In genomic region chr15:62094398-62094797, GRCh38 we compare ENCODE assay signal across 20 cellular contexts. TPM values are rescaled to one million over a fixed set of nuclear protein-coding genes. Genes with fewer than 3 reads are reported as not detected.
A peak's percentile ranks its signal among the peaks of the same experiment; 100 is the strongest.
DNase-seq lines count a peak whose midpoint lies in the region; ATAC-seq and TF ChIP-seq lines count a peak whose summit lies in the region.
"Had no signal": no experiment of that assay in that cellular context is flagged by ENCODE, and none has a peak within 500 bp of the region (broad histone marks: within the 10 kb centered on the region; RNA-seq: fewer than 3 reads in every experiment).

No MANE protein-coding gene starts in this region.

- no peaks in the 10 kb centered on the region for H3K9me3 Mint-ChIP-seq in stimulated activated naive CD8-positive, alpha-beta T cell treated with anti-CD3 and anti-CD28 coated beads, Interleukin-15, amount 100 ng/mL, for 72 hours
- no peaks in the 10 kb centered on the region for H3K9me3 Mint-ChIP-seq in activated CD8-positive, alpha-beta memory T cell treated with anti-CD3 and anti-CD28 coated beads, Interleukin-2, amount 10 ng/mL, durations not matched to agents 7 days and 5 days (ENCODE audit: low read depth)
- H3K9me3 Mint-ChIP-seq: HFFc6 had no signal

- ATAC-seq in stimulated activated naive CD8-positive, alpha-beta T cell treated with anti-CD3 and anti-CD28 coated beads, Interleukin-15, Interleukin-2, amounts not matched to agents 100 U/mL and 50 U/mL, for 24 hours: peak; percentile 36
- ATAC-seq in stimulated activated naive CD8-positive, alpha-beta T cell treated with anti-CD3 and anti-CD28 coated beads, Interleukin-15, amount 100 ng/mL, for 72 hours: no peak
- no peak for ATAC-seq in activated CD8-positive, alpha-beta memory T cell treated with anti-CD3 and anti-CD28 coated beads, Interleukin-2, amount 10 ng/mL, durations not matched to agents 7 days and 5 days
- ATAC-seq: HepG2, Right ventricle myocardium inferior had no signal

- no peak for DNase-seq in stimulated activated naive CD8-positive, alpha-beta T cell treated with anti-CD3 and anti-CD28 coated beads, Interleukin-15, Interleukin-2, amounts not matched to agents 100 U/mL and 50 U/mL, for 24 hours
- no peak for DNase-seq in stimulated activated naive CD8-positive, alpha-beta T cell treated with anti-CD3 and anti-CD28 coated beads, Interleukin-15, amount 100 ng/mL, for 72 hours
- DNase-seq in SK-N-DZ (ENCODE audit: low spot score) (peak; percentile 41), erythroblast (lab: John Stamatoyannopoulos, UW) (peak; percentile 52 to 88), DMS114 treated with DMSO at 0.1 percent for 48 hours (lab: John Stamatoyannopoulos, UW; ENCODE audit: unreplicated experiment) (no peak), T-helper 1 cell (no peak)
- DNase-seq in activated CD8-positive, alpha-beta memory T cell treated with anti-CD3 and anti-CD28 coated beads, Interleukin-2, amount 10 ng/mL, durations not matched to agents 7 days and 5 days: no peak
- DNase-seq: C1 segment of cervical spinal cord, DMS 273 treated with DMSO at 0.1 percent for 48 hours, EL, GOT3, HFFc6, MM.1S, NCI-H1092 treated with DMSO at 0.1 percent for 48 hours, NCI-H1694 treated with DMSO at 0.1 percent for 48 hours, NCI-H446 treated with DMSO at 0.1 percent for 48 hours, NCI-H82, Peyer's patch had no signal

- no peak overlapping the region for H3K27ac Mint-ChIP-seq in stimulated activated naive CD8-positive, alpha-beta T cell treated with anti-CD3 and anti-CD28 coated beads, Interleukin-15, amount 100 ng/mL, for 72 hours
- H3K27ac Mint-ChIP-seq in activated CD8-positive, alpha-beta memory T cell treated with anti-CD3 and anti-CD28 coated beads, Interleukin-2, amount 10 ng/mL, durations not matched to agents 7 days and 5 days: no peak overlapping the region
- H3K27ac Mint-ChIP-seq: HFFc6 had no signal

- peaks cover 19% of the 10 kb centered on the region for H3K27me3 Mint-ChIP-seq in stimulated activated naive CD8-positive, alpha-beta T cell treated with anti-CD3 and anti-CD28 coated beads, Interleukin-15, amount 100 ng/mL, for 72 hours
- peaks cover 5% of the 10 kb centered on the region for H3K27me3 Mint-ChIP-seq in activated CD8-positive, alpha-beta memory T cell treated with anti-CD3 and anti-CD28 coated beads, Interleukin-2, amount 10 ng/mL, durations not matched to agents 7 days and 5 days

- TF ChIP-seq POLR2A in erythroblast (IDR thresholded peaks at IDR 0.05; ENCODE audit: low read length): no peak

- H3K4me1 Mint-ChIP-seq in stimulated activated naive CD8-positive, alpha-beta T cell treated with anti-CD3 and anti-CD28 coated beads, Interleukin-15, amount 100 ng/mL, for 72 hours: no peaks in the 10 kb centered on the region
- no peaks in the 10 kb centered on the region for H3K4me1 Mint-ChIP-seq in activated CD8-positive, alpha-beta memory T cell treated with anti-CD3 and anti-CD28 coated beads, Interleukin-2, amount 10 ng/mL, durations not matched to agents 7 days and 5 days

- no peaks in the 10 kb centered on the region for H3K36me3 Mint-ChIP-seq in activated CD8-positive, alpha-beta memory T cell treated with anti-CD3 and anti-CD28 coated beads, Interleukin-2, amount 10 ng/mL, durations not matched to agents 7 days and 5 days

- no peak overlapping the region for H3K4me3 Mint-ChIP-seq in stimulated activated naive CD8-positive, alpha-beta T cell treated with anti-CD3 and anti-CD28 coated beads, Interleukin-15, amount 100 ng/mL, for 72 hours
- no peak overlapping the region for H3K4me3 Mint-ChIP-seq in activated CD8-positive, alpha-beta memory T cell treated with anti-CD3 and anti-CD28 coated beads, Interleukin-2, amount 10 ng/mL, durations not matched to agents 7 days and 5 days
- H3K4me3 Mint-ChIP-seq: HFFc6 had no signal

- CTCF ChIA-PET in activated CD8-positive, alpha-beta memory T cell treated with anti-CD3 and anti-CD28 coated beads, Interleukin-2, amount 10 ng/mL, durations not matched to agents 7 days and 5 days (lab: Charles Lee): no interaction called here

RNA-seq across cellular contexts. Expression of gene C2CD4A, which starts 27.6 kb away (rescaled TPM):
- polyA plus RNA-seq in SK-N-DZ (2014; cell fraction: cytosol; rRNA removed): 0.30 TPM in 1 of 2 replicates, not detected in the other
- polyA plus RNA-seq in SK-N-DZ (2014; cell fraction: nucleus; rRNA removed): 0.20 TPM in 1 of 2 replicates, not detected in the other
- under 1 TPM in 1 of 2 experiments, not detected in 1; 0.07 TPM for total RNA-seq in activated CD8-positive, alpha-beta memory T cell treated with anti-CD3 and anti-CD28 coated beads, Interleukin-2, amount 10 ng/mL, durations not matched to agents 7 days and 5 days
- total RNA-seq: HFFc6, Right ventricle myocardium inferior had no signal
- polyA plus RNA-seq: HepG2 had no signal

RNA-seq across cellular contexts. Expression of gene VPS13C, which starts 34.2 kb away (rescaled TPM):
- polyA plus RNA-seq in SK-N-DZ (2014; cell fraction: cytosol; rRNA removed): 11.1 and 13.0 TPM in 2 replicates
- 32.0 and 57.0 TPM in 2 replicates for polyA plus RNA-seq in SK-N-DZ (2014; cell fraction: nucleus; rRNA removed)
- 10 to 100 TPM; 68.9 to 88.8 TPM for total RNA-seq in activated CD8-positive, alpha-beta memory T cell treated with anti-CD3 and anti-CD28 coated beads, Interleukin-2, amount 10 ng/mL, durations not matched to agents 7 days and 5 days

Comparison
In these comparisons a context has a peak if more than half of its experiments do, and no peak if none do; other contexts are left out.
1. DNase-seq: peak in SK-N-DZ (single experiment) and erythroblast (2 of 2); none in stimulated activated naive CD8-positive, alpha-beta T cell treated with anti-CD3 and anti-CD28 coated beads, Interleukin-15, Interleukin-2, amounts not matched to agents 100 U/mL and 50 U/mL, for 24 hours (single experiment), stimulated activated naive CD8-positive, alpha-beta T cell treated with anti-CD3 and anti-CD28 coated beads, Interleukin-15, amount 100 ng/mL, for 72 hours (0 of 2), activated CD8-positive, alpha-beta memory T cell treated with anti-CD3 and anti-CD28 coated beads, Interleukin-2, amount 10 ng/mL, durations not matched to agents 7 days and 5 days (single experiment), DMS114 treated with DMSO at 0.1 percent for 48 hours (single experiment) and T-helper 1 cell (0 of 5).